ENCODE assay signal across 1 cellular context in genomic region chr12:570237-570925, GRCh38.
A peak's percentile ranks its signal among the peaks of the same experiment; 100 is the strongest.
TF ChIP-seq lines count a peak whose summit lies in the region.

No MANE protein-coding gene starts in this region.

TF ChIP-seq in HepG2, 621 proteins besides CTCF, POLR2A, EP300 and RAD21 (continued from another document and continues in another):
- TF ChIP-seq, protein P1, sequence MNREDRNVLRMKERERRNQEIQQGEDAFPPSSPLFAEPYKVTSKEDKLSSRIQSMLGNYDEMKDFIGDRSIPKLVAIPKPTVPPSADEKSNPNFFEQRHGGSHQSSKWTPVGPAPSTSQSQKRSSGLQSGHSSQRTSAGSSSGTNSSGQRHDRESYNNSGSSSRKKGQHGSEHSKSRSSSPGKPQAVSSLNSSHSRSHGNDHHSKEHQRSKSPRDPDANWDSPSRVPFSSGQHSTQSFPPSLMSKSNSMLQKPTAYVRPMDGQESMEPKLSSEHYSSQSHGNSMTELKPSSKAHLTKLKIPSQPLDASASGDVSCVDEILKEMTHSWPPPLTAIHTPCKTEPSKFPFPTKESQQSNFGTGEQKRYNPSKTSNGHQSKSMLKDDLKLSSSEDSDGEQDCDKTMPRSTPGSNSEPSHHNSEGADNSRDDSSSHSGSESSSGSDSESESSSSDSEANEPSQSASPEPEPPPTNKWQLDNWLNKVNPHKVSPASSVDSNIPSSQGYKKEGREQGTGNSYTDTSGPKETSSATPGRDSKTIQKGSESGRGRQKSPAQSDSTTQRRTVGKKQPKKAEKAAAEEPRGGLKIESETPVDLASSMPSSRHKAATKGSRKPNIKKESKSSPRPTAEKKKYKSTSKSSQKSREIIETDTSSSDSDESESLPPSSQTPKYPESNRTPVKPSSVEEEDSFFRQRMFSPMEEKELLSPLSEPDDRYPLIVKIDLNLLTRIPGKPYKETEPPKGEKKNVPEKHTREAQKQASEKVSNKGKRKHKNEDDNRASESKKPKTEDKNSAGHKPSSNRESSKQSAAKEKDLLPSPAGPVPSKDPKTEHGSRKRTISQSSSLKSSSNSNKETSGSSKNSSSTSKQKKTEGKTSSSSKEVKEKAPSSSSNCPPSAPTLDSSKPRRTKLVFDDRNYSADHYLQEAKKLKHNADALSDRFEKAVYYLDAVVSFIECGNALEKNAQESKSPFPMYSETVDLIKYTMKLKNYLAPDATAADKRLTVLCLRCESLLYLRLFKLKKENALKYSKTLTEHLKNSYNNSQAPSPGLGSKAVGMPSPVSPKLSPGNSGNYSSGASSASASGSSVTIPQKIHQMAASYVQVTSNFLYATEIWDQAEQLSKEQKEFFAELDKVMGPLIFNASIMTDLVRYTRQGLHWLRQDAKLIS (CRISPR knock-in tag; IDR thresholded peaks at IDR 0.05) = peak; percentile 63; the same call in 1 of the 2 replicates
- TF ChIP-seq ZNF432 (CRISPR knock-in tag; IDR thresholded peaks at IDR 0.05; ENCODE audit: borderline replicate concordance) (no peak), MEIS1 (CRISPR knock-in tag; IDR thresholded peaks at IDR 0.05; ENCODE audit: borderline replicate concordance) (no peak; the same call in 1 of the 2 replicates), ZNF501 (CRISPR knock-in tag; IDR thresholded peaks at IDR 0.05) (no peak; the same call in 1 of the 2 replicates), ZNF772 (CRISPR knock-in tag; IDR thresholded peaks at IDR 0.05) (peak; percentile 9; the same call in 1 of the 2 replicates), TRIM22 (IDR thresholded peaks at IDR 0.05) (no peak), FIP1L1 (IDR thresholded peaks at IDR 0.05; ENCODE audit: borderline replicate concordance, insufficient read depth, low read depth, low read length) (no peak), IKZF4 (CRISPR knock-in tag; IDR thresholded peaks at IDR 0.05; ENCODE audit: borderline replicate concordance, low read depth, not compliant biosample characterization) (no peak), FOXA1 (IDR thresholded peaks at IDR 0.05) (no peak), FOXA1 (CRISPR knock-in tag; IDR thresholded peaks at IDR 0.05) (no peak), ZNF335 (CRISPR knock-in tag; IDR thresholded peaks at IDR 0.05) (no peak), ZNF512 (CRISPR knock-in tag; IDR thresholded peaks at IDR 0.05) (no peak), ZNF841 (CRISPR knock-in tag; IDR thresholded peaks at IDR 0.05; ENCODE audit: borderline replicate concordance) (no peak), SP5 (CRISPR knock-in tag; IDR thresholded peaks at IDR 0.05; ENCODE audit: borderline replicate concordance, low read depth) (no peak; the same call in 1 of the 2 replicates), MTF1 (CRISPR knock-in tag; IDR thresholded peaks at IDR 0.05) (no peak), SNAPC4 (CRISPR knock-in tag; IDR thresholded peaks at IDR 0.05) (no peak), BCL6 (CRISPR knock-in tag; IDR thresholded peaks at IDR 0.05) (peak; percentile 44; the same call in 1 of the 2 replicates), TSC22D2 (CRISPR knock-in tag; IDR thresholded peaks at IDR 0.05; ENCODE audit: borderline replicate concordance) (no peak), NR3C1 (CRISPR knock-in tag; IDR thresholded peaks at IDR 0.05) (0 out of 2 replicates have a peak, but pooled peaks have one; percentile 26), ZNF256 (CRISPR knock-in tag; conservative IDR thresholded peaks at IDR 0.05) (no peak), ZNF431 (CRISPR knock-in tag; IDR thresholded peaks at IDR 0.05; ENCODE audit: borderline replicate concordance, low read depth) (no peak), POGZ (CRISPR knock-in tag; IDR thresholded peaks at IDR 0.05) (peak; percentile 12; the same call in 1 of the 2 replicates), ZNF549 (CRISPR knock-in tag; IDR thresholded peaks at IDR 0.05) (no peak), DMAP1 (CRISPR knock-in tag; IDR thresholded peaks at IDR 0.05) (no peak; the same call in 1 of the 2 replicates), ZFP37 (CRISPR knock-in tag; IDR thresholded peaks at IDR 0.05; ENCODE audit: borderline replicate concordance) (no peak; the same call in 1 of the 2 replicates), TCF7L2 (IDR thresholded peaks at IDR 0.05; ENCODE audit: low read depth, low read length) (no peak), ZNF768 (CRISPR knock-in tag; IDR thresholded peaks at IDR 0.05) (peak; percentile 97), ZFY (CRISPR knock-in tag; IDR thresholded peaks at IDR 0.05) (peak; percentile 79), JARID2 (CRISPR knock-in tag; IDR thresholded peaks at IDR 0.05; ENCODE audit: insufficient replicate concordance) (no peak)
- TF ChIP-seq, protein P2, sequence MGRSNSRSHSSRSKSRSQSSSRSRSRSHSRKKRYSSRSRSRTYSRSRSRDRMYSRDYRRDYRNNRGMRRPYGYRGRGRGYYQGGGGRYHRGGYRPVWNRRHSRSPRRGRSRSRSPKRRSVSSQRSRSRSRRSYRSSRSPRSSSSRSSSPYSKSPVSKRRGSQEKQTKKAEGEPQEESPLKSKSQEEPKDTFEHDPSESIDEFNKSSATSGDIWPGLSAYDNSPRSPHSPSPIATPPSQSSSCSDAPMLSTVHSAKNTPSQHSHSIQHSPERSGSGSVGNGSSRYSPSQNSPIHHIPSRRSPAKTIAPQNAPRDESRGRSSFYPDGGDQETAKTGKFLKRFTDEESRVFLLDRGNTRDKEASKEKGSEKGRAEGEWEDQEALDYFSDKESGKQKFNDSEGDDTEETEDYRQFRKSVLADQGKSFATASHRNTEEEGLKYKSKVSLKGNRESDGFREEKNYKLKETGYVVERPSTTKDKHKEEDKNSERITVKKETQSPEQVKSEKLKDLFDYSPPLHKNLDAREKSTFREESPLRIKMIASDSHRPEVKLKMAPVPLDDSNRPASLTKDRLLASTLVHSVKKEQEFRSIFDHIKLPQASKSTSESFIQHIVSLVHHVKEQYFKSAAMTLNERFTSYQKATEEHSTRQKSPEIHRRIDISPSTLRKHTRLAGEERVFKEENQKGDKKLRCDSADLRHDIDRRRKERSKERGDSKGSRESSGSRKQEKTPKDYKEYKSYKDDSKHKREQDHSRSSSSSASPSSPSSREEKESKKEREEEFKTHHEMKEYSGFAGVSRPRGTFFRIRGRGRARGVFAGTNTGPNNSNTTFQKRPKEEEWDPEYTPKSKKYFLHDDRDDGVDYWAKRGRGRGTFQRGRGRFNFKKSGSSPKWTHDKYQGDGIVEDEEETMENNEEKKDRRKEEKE (IDR thresholded peaks at IDR 0.05) = no peak
- TF ChIP-seq, protein P3, sequence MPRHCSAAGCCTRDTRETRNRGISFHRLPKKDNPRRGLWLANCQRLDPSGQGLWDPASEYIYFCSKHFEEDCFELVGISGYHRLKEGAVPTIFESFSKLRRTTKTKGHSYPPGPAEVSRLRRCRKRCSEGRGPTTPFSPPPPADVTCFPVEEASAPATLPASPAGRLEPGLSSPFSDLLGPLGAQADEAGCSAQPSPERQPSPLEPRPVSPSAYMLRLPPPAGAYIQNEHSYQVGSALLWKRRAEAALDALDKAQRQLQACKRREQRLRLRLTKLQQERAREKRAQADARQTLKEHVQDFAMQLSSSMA (CRISPR knock-in tag; IDR thresholded peaks at IDR 0.05) = peak; percentile 38; the same call in 1 of the 2 replicates
- TF ChIP-seq, protein P4, sequence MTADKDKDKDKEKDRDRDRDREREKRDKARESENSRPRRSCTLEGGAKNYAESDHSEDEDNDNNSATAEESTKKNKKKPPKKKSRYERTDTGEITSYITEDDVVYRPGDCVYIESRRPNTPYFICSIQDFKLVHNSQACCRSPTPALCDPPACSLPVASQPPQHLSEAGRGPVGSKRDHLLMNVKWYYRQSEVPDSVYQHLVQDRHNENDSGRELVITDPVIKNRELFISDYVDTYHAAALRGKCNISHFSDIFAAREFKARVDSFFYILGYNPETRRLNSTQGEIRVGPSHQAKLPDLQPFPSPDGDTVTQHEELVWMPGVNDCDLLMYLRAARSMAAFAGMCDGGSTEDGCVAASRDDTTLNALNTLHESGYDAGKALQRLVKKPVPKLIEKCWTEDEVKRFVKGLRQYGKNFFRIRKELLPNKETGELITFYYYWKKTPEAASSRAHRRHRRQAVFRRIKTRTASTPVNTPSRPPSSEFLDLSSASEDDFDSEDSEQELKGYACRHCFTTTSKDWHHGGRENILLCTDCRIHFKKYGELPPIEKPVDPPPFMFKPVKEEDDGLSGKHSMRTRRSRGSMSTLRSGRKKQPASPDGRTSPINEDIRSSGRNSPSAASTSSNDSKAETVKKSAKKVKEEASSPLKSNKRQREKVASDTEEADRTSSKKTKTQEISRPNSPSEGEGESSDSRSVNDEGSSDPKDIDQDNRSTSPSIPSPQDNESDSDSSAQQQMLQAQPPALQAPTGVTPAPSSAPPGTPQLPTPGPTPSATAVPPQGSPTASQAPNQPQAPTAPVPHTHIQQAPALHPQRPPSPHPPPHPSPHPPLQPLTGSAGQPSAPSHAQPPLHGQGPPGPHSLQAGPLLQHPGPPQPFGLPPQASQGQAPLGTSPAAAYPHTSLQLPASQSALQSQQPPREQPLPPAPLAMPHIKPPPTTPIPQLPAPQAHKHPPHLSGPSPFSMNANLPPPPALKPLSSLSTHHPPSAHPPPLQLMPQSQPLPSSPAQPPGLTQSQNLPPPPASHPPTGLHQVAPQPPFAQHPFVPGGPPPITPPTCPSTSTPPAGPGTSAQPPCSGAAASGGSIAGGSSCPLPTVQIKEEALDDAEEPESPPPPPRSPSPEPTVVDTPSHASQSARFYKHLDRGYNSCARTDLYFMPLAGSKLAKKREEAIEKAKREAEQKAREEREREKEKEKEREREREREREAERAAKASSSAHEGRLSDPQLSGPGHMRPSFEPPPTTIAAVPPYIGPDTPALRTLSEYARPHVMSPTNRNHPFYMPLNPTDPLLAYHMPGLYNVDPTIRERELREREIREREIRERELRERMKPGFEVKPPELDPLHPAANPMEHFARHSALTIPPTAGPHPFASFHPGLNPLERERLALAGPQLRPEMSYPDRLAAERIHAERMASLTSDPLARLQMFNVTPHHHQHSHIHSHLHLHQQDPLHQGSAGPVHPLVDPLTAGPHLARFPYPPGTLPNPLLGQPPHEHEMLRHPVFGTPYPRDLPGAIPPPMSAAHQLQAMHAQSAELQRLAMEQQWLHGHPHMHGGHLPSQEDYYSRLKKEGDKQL (CRISPR knock-in tag; IDR thresholded peaks at IDR 0.05; ENCODE audit: low read depth) = no peak
